ENCODE assay signal across 9 cellular contexts in the genomic region with DNA sequence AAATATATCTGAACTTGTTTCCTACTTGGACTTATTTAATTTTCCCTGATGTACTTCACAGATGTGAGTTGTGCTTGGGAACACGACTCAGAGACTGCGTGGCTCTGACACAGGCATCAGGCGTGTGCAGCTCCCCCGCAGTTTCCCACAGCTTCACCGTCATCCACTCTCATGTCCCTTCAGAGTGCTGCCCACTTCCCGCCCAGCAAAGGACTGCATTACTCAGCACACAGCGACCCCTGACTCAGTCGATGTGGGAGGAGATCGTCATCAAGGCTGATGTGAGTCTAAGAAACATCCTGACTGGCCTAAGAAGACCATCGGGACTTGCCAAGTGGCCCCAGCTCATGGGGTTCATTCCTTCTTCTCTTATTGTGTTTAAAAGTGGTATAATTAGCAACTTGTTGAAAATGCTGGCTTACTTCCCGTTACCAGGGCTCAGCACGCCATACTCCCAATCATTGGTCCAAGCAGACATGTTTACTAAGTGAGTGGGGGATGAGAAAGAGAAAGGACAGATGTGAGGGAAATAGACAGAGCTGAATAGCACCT.
DNase-seq lines count a peak whose midpoint lies in the region; ATAC-seq, FAIRE-seq and TF ChIP-seq lines count a peak whose summit lies in the region.
"Had no signal": no experiment of that assay in that cellular context is flagged by ENCODE, and none has a peak within 500 bp of the region (broad histone marks: within the 10 kb centered on the region; RNA-seq: fewer than 3 reads in every experiment).

No MANE protein-coding gene starts in this region.

- no peak overlapping the region for H2AFZ ChIP-seq in HepG2 (ENCODE audit: low read length)

- no peak for TF ChIP-seq EP300 in HepG2 (IDR thresholded peaks at IDR 0.05; ENCODE audit: low read depth in 2 of 2, low read length in 2 of 2)
- no peak for TF ChIP-seq EP300 in HepG2 (CRISPR knock-in tag; IDR thresholded peaks at IDR 0.05; ENCODE audit: borderline replicate concordance)

- H3K9ac ChIP-seq in HepG2 (ENCODE audit: insufficient read depth, low read depth, low read length), result no peak overlapping the region

- CTCF ChIA-PET in HEK293 (lab: Yijun Ruan, JAX), result interaction anchor here (0.8 kb wide), 1 partner anchor 133 kb away, joined by 3 read pairs; no protein-coding TSS in a partner anchor
- CTCF ChIA-PET in HepG2 (lab: Yijun Ruan, JAX; ENCODE audit: low intra/inter-chr PET ratio, low total read pairs), result no interaction called here

- no peak for FAIRE-seq in HepG2 (lab: Jason Lieb, UNC)
- FAIRE-seq: endometrium had no signal

- H3K4me2 ChIP-seq in HepG2 (ENCODE audit: low read depth, low read length), result no peak overlapping the region

- BruUV-seq in HepG2 (replicated peaks; lab: Mats Ljungman, UMichigan), result no TSS peak

- H3K4me1 ChIP-seq in HEK293 (ENCODE audit: control insufficient read depth, insufficient read depth, low read length), result no peaks in the 10 kb centered on the region
- peaks cover 0 to 42% (median 17%) of the 10 kb centered on the region in 6 donors for H3K4me1 ChIP-seq in spleen
- H3K4me1 ChIP-seq in HepG2 (ENCODE audit: insufficient read depth, low read length), result no peaks in the 10 kb centered on the region

- TF ChIP-seq CTCF in HEK293 (tag by site-specific recombination; IDR thresholded peaks at IDR 0.05) (no peak), spleen (IDR thresholded peaks at IDR 0.05 in 8 of 11, conservative IDR thresholded peaks at IDR 0.05 in 3 of 11) (no peak), HepG2 (CRISPR knock-in tag; IDR thresholded peaks at IDR 0.05) (no peak)

- no peaks in the 10 kb centered on the region for H3K27me3 ChIP-seq in spleen (replicated peaks in 1 of 7)
- H3K27me3 ChIP-seq in HepG2 (ENCODE audit: control insufficient read depth in 1 of 2, insufficient read depth in 2 of 2, low read length in 2 of 2), result no peaks in the 10 kb centered on the region

- no peaks in the 10 kb centered on the region for H3K79me2 ChIP-seq in HepG2 (ENCODE audit: insufficient read depth, low read length)

- WGBS in spleen, 5 donors, result 62 to 78% (median 71%) methylated on average over 12 of the region's 12 CpGs
- WGBS in HepG2 (ENCODE audit: low lambda C conversion rate), result 32% methylated on average over 12 of the region's 12 CpGs

- intact Hi-C loops in spleen (cut with DNase I; ENCODE audit: low total_unique reads), result no loop called here
- intact Hi-C loops in HepG2 (cut with micrococcal nuclease; ENCODE audit: unreplicated experiment), result no loop called here

- no peak for TF ChIP-seq RAD21 in HepG2 (CRISPR knock-in tag; IDR thresholded peaks at IDR 0.05)

- ATAC-seq in GM19395 (IDR thresholded peaks at IDR 0.05; ENCODE audit: unreplicated experiment), result no peak
- ATAC-seq in HepG2, result no peak

- H4K20me1 ChIP-seq in HepG2 (ENCODE audit: insufficient read depth, low read length), result no peaks in the 10 kb centered on the region

- POLR2A ChIA-PET in HEK293 (lab: Yijun Ruan, JAX), result interaction anchor here (0.6 kb wide), 1 partner anchor 91 kb away, joined by 4 read pairs; no protein-coding TSS in a partner anchor
- POLR2A ChIA-PET in HepG2 (lab: Yijun Ruan, JAX), result no interaction called here

- H3K27ac ChIP-seq in HEK293 (ENCODE audit: extremely low read depth, low read depth, low read length), result no peak overlapping the region
- peak overlapping the region in 6 of 8 donors; percentile 3 to 62 (median 49) for H3K27ac ChIP-seq in spleen
- H3K27ac ChIP-seq in HepG2 (ENCODE audit: extremely low read length, insufficient read depth, low read length), result no peak overlapping the region

- no peak overlapping the region for H3K4me3 ChIP-seq in HEK293 (ENCODE audit: low read depth, low read length)
- no peak overlapping the region for H3K4me3 ChIP-seq in spleen
- no peak overlapping the region for H3K4me3 ChIP-seq in HepG2 (replicated peaks in 1 of 3; ENCODE audit: insufficient read depth in 1 of 3, low read depth in 2 of 3, low read length in 3 of 3)

- H3K36me3 ChIP-seq in HEK293 (ENCODE audit: control insufficient read depth in 2 of 2, insufficient read depth in 1 of 2, low read length in 2 of 2), result no peaks in the 10 kb centered on the region
- H3K36me3 ChIP-seq in spleen, result no peaks in the 10 kb centered on the region
- H3K36me3 ChIP-seq in HepG2 (replicated peaks in 1 of 2; ENCODE audit: control insufficient read depth in 1 of 2, insufficient read depth in 2 of 2, low read length in 2 of 2), result no peaks in the 10 kb centered on the region

- in situ Hi-C loops in HepG2 (cut with HindIII; ENCODE audit: extremely low pct_ligation_motif_present, low pct_unique_long_range_greater_than_20kb), result no loop called here

- TF ChIP-seq POLR2A in spleen (IDR thresholded peaks at IDR 0.05), result no peak
- no peak for TF ChIP-seq POLR2A in HepG2 (IDR thresholded peaks at IDR 0.05; ENCODE audit: insufficient read depth in 1 of 2, low read depth in 2 of 2, low read length in 2 of 2)

- DNase-seq in activated CD8-positive, alpha-beta memory T cell treated with anti-CD3 and anti-CD28 coated beads for 4 hours (ENCODE audit: low read depth in 2 of 2), result peak; percentile 41 to 51
- DNase-seq in glomerular visceral epithelial cell (ENCODE audit: extremely low spot score) (peak; percentile 87), spleen (no peak), SKM-1 (lab: John Stamatoyannopoulos, UW; ENCODE audit: unreplicated experiment) (no peak), pons (ENCODE audit: low spot score) (no peak), HepG2 (ENCODE audit: low spot score) (no peak)

- no peaks in the 10 kb centered on the region for H3K9me3 ChIP-seq in HEK293 (ENCODE audit: control insufficient read depth, insufficient read depth, low read depth, low read length)
- peaks cover 0 to 10% (median 3%) of the 10 kb centered on the region in 8 donors for H3K9me3 ChIP-seq in spleen
- no peaks in the 10 kb centered on the region for H3K9me3 ChIP-seq in HepG2 (ENCODE audit: low read length)

TF ChIP-seq in HEK293, 187 proteins besides CTCF, POLR2A, EP300 and RAD21:
- peak; percentile 96 for TF ChIP-seq ZFHX2 (tag by site-specific recombination; conservative IDR thresholded peaks at IDR 0.05)
- no peak for TF ChIP-seq ZNF555 (tag by site-specific recombination; conservative IDR thresholded peaks at IDR 0.05)
- TF ChIP-seq EGR2 (tag by site-specific recombination; IDR thresholded peaks at IDR 0.05; ENCODE audit: low read depth), result peak; percentile 95

TF ChIP-seq in HepG2, 621 proteins besides CTCF, POLR2A, EP300 and RAD21 (continues in another document):
- TF ChIP-seq ZNF263 (CRISPR knock-in tag; IDR thresholded peaks at IDR 0.05), result no peak
- no peak for TF ChIP-seq REXO4 (CRISPR knock-in tag; IDR thresholded peaks at IDR 0.05; ENCODE audit: borderline replicate concordance)
- no peak for TF ChIP-seq ARID3A (IDR thresholded peaks at IDR 0.05; ENCODE audit: low read depth, low read length)
- TF ChIP-seq ZNF280D (CRISPR knock-in tag; IDR thresholded peaks at IDR 0.05), result no peak
- no peak for TF ChIP-seq SATB2 (CRISPR knock-in tag; IDR thresholded peaks at IDR 0.05)

Comparison
In these comparisons a context has a peak if more than half of its experiments do, and no peak if none do; other contexts are left out.
1. H3K27ac ChIP-seq: peak in spleen (6 of 8); none in HEK293 (single experiment) and HepG2 (single experiment).
2. DNase-seq: peak in activated CD8-positive, alpha-beta memory T cell treated with anti-CD3 and anti-CD28 coated beads for 4 hours (2 of 2) and glomerular visceral epithelial cell (single experiment); none in spleen (single experiment), SKM-1 (single experiment), pons (single experiment) and HepG2 (single experiment).